In genomic region chr5:159826351-159827222, GRCh38 we compare ENCODE assay signal across 8 cellular contexts.
DNase-seq lines count a peak whose midpoint lies in the region; ATAC-seq and TF ChIP-seq lines count a peak whose summit lies in the region.

No MANE protein-coding gene starts in this region.

- H3K27me3 ChIP-seq in mammary epithelial cell (ENCODE audit: insufficient read depth, low read length): no peaks in the 10 kb centered on the region
- no peaks in the 10 kb centered on the region for H3K27me3 ChIP-seq in psoas muscle (ENCODE audit: insufficient read depth in 3 of 3, low read length in 2 of 3)

- H2AFZ ChIP-seq in mammary epithelial cell (ENCODE audit: low read depth, low read length): no peak overlapping the region

- intact Hi-C loops in mammary epithelial cell (cut with micrococcal nuclease): loop anchor here (1.0 kb wide), 1 partner anchor 12 kb away; no protein-coding TSS in a partner anchor
- intact Hi-C loops in psoas muscle (cut with DNase I): no loop called here

- no peak overlapping the region for H3K27ac ChIP-seq in mammary epithelial cell (ENCODE audit: insufficient read depth, low read depth, low read length)
- H3K27ac ChIP-seq in psoas muscle: peak overlapping the region; percentile 91

- CTCF ChIA-PET in mammary epithelial cell (lab: Charles Lee; ENCODE audit: low non-redundant PET): no interaction called here

- peak; percentile 88 for ATAC-seq in GM21515 (IDR thresholded peaks at IDR 0.05; ENCODE audit: unreplicated experiment)
- peak; percentile 95 for ATAC-seq in HG03558 (IDR thresholded peaks at IDR 0.05; ENCODE audit: extremely low read depth, unreplicated experiment)
- ATAC-seq in psoas muscle: peak; percentile 97 to 98 (median 98)

- no peak overlapping the region for H3K9ac ChIP-seq in mammary epithelial cell (ENCODE audit: insufficient read depth, low read length)

- TF ChIP-seq CTCF in mammary epithelial cell (conservative IDR thresholded peaks at IDR 0.05 in 1 of 2, IDR thresholded peaks at IDR 0.05 in 1 of 2; ENCODE audit: extremely low read depth in 1 of 2, insufficient read depth in 1 of 2, low read depth in 1 of 2, low read length in 2 of 2): no peak
- TF ChIP-seq CTCF in psoas muscle (IDR thresholded peaks at IDR 0.05): no peak

- dilution Hi-C loops in mammary epithelial cell (cut with HindIII; ENCODE audit: low sequenced_read_pairs): no loop called here

- no peak overlapping the region for H3K4me2 ChIP-seq in mammary epithelial cell (ENCODE audit: insufficient read depth, low read depth, low read length)

- DNase-seq in G401 (ENCODE audit: low spot score) (peak; percentile 81), mammary epithelial cell (peak; percentile 86), psoas muscle (peak; percentile 76 to 89), putamen (ENCODE audit: low spot score) (no peak), NCI-H2171 treated with DMSO at 0.1 percent for 48 hours (lab: John Stamatoyannopoulos, UW) (no peak)
- no peak for DNase-seq in activated T-cell treated with anti-CD3 and anti-CD28 coated beads, Interleukin-2, amount 50 U/mL, for 48 hours

- H4K20me1 ChIP-seq in mammary epithelial cell (ENCODE audit: insufficient read depth, low read length): no peaks in the 10 kb centered on the region

- H3K9me3 ChIP-seq in mammary epithelial cell (replicated peaks; ENCODE audit: insufficient read depth, low read length) (no peaks in the 10 kb centered on the region), psoas muscle (no peaks in the 10 kb centered on the region)

- H3K4me3 ChIP-seq in mammary epithelial cell (replicated peaks in 1 of 3; ENCODE audit: insufficient read depth in 1 of 3, low read depth in 2 of 3, low read length in 3 of 3) (no peak overlapping the region), psoas muscle (no peak overlapping the region)

- peaks cover 31% of the 10 kb centered on the region for H3K4me1 ChIP-seq in mammary epithelial cell (ENCODE audit: insufficient read depth, low read length)
- H3K4me1 ChIP-seq in psoas muscle: peaks cover 24% of the 10 kb centered on the region

- in situ Hi-C loops in G401 (cut with HindIII; ENCODE audit: low sequenced_read_pairs): no loop called here
- in situ Hi-C loops in mammary epithelial cell (cut with MboI; ENCODE audit: low sequenced_read_pairs in 2 of 2): no loop called here

- WGBS in mammary epithelial cell (ENCODE audit: low coverage, missing lambda C conversion rate): 34% methylated on average over 5 of the region's 5 CpGs
- 37 to 53% (median 42%) methylated on average over 5 of the region's 5 CpGs for WGBS in psoas muscle, 3 donors

- H3K36me3 ChIP-seq in mammary epithelial cell (ENCODE audit: insufficient read depth, low read length): no peaks in the 10 kb centered on the region
- H3K36me3 ChIP-seq in psoas muscle (ENCODE audit: insufficient read depth in 1 of 2, low read depth in 1 of 2): no peaks in the 10 kb centered on the region

- H3K79me2 ChIP-seq in mammary epithelial cell (ENCODE audit: insufficient read depth, low read length): no peaks in the 10 kb centered on the region

- no TSS peak for BruUV-seq in mammary epithelial cell (replicated peaks; lab: Mats Ljungman, UMichigan)

Comparison
In these comparisons a context has a peak if more than half of its experiments do, and no peak if none do; other contexts are left out.
1. DNase-seq: peak in G401 (single experiment), mammary epithelial cell (single experiment) and psoas muscle (2 of 2); none in putamen (single experiment), NCI-H2171 treated with DMSO at 0.1 percent for 48 hours (single experiment) and activated T-cell treated with anti-CD3 and anti-CD28 coated beads, Interleukin-2, amount 50 U/mL, for 48 hours (0 of 2).
2. Peak in every context shown above with its lines, with median percentiles within 50 percentile points of each other: ATAC-seq.